ENCODE assay signal across 11 cellular contexts in the genomic region with DNA sequence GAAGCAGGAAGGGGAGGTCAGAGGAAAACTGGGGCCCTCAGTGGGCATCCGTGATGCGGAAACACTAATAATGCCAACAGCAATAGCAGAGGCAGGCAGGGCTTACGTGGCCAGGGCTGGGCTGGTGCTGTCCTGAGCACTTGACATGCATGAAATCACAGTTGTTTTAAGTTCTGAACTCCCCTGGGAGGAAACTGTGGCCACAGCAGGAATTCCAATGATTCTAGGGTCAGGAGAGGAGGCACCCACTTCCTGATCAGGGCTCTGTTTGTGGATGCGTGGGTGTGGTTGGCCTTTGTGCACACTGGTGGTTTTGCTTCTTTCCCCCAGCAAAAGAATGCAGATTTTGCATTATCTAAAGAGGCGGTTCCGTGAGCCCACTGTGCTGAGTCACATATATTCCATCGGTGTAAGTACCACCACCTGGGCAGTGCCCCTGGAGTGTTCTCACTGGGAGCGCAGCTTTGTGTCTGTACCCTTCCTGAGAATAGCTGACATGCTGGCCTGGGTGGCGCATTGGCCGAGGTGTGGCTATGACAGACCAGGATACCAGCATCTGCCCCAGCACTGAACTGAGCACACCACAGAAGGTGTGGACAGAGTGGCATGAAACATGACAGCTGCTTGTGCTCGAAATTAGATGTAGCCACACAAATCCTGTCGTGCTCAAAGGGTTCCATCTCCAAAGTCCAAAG.
A peak's percentile ranks its signal among the peaks of the same experiment; 100 is the strongest.
DNase-seq lines count a peak whose midpoint lies in the region; ATAC-seq, FAIRE-seq and TF ChIP-seq lines count a peak whose summit lies in the region.
"Had no signal": no experiment of that assay in that cellular context is flagged by ENCODE, and none has a peak within 500 bp of the region (broad histone marks: within the 10 kb centered on the region; RNA-seq: fewer than 3 reads in every experiment).

No MANE protein-coding gene starts in this region.

- TF ChIP-seq CTCF in left ventricle myocardium inferior (IDR thresholded peaks at IDR 0.05; ENCODE audit: borderline replicate concordance) = no peak

- DNase-seq in GM23248 = peak; percentile 90
- DNase-seq in T1000 (lab: John Stamatoyannopoulos, UW) = peak; percentile 70
- DNase-seq in left ventricle myocardium inferior = no peak
- peak; percentile 62 for DNase-seq in small intestine
- no peak for DNase-seq in NCI-H1694 (lab: John Stamatoyannopoulos, UW)
- DNase-seq in activated T-cell treated with anti-CD3 and anti-CD28 coated beads for 4 hours = no peak
- no peak for DNase-seq in Kasumi-1 (lab: John Stamatoyannopoulos, UW)
- DNase-seq: activated naive CD8-positive, alpha-beta T cell treated with anti-CD3 and anti-CD28 coated beads, Interleukin-2, amount 10 ng/mL, durations not matched to agents 7 days and 5 days; stimulated activated naive CD4-positive, alpha-beta T cell had no signal

- H2AFZ ChIP-seq in GM23248 = no peak overlapping the region

- intact Hi-C loops in left ventricle myocardium inferior (cut with micrococcal nuclease) = loop anchor here (10.0 kb wide), 1 partner anchor 80 kb away; no protein-coding TSS in a partner anchor

- no peaks in the 10 kb centered on the region for H3K9me2 ChIP-seq in GM23248 (ENCODE audit: insufficient read depth)

- H3K36me3 ChIP-seq in GM23248 (ENCODE audit: low read depth) = no peaks in the 10 kb centered on the region
- no peaks in the 10 kb centered on the region for H3K36me3 ChIP-seq in left ventricle myocardium inferior
- no peaks in the 10 kb centered on the region for H3K36me3 ChIP-seq in small intestine (ENCODE audit: control insufficient read depth in 2 of 2, insufficient read depth in 2 of 2, low read length in 2 of 2)

- H3K4me3 ChIP-seq in GM23248 (0 out of 2 replicates have a peak overlapping the region, but pooled peaks have one; percentile 3), left ventricle myocardium inferior (no peak overlapping the region), small intestine (ENCODE audit: low read depth in 1 of 2, low read length in 2 of 2) (no peak overlapping the region)
- H3K4me3 ChIP-seq: GM12878 had no signal

- H3K9ac ChIP-seq in GM23248 = no peak overlapping the region

- no peak for ATAC-seq in GM21529 (IDR thresholded peaks at IDR 0.05; ENCODE audit: unreplicated experiment)
- ATAC-seq: GM12878 had no signal

- 40 to 44% methylated on average over 12 of the region's 12 CpGs for WGBS in GM23248 (ENCODE audit: low coverage in 1 of 2, low lambda C conversion rate in 2 of 2, missing lambda C conversion rate in 2 of 2), 2 experiments
- WGBS in small intestine, 3 donors = 54 to 60% (median 58%) methylated on average over 12 of the region's 12 CpGs

- H4K20me1 ChIP-seq in GM23248 (ENCODE audit: insufficient read depth) = no peaks in the 10 kb centered on the region

- H3F3A ChIP-seq in GM23248 (ENCODE audit: insufficient read depth) = no peaks in the 10 kb centered on the region

- H3K27me3 ChIP-seq in GM23248 (replicated peaks; ENCODE audit: insufficient read depth) (peaks cover 17% of the 10 kb centered on the region), left ventricle myocardium inferior (ENCODE audit: low read depth) (no peaks in the 10 kb centered on the region), small intestine (ENCODE audit: control insufficient read depth in 2 of 2, insufficient read depth in 2 of 2, low read length in 2 of 2) (no peaks in the 10 kb centered on the region)

- no peak for FAIRE-seq in small intestine (lab: Jason Lieb, UNC)
- FAIRE-seq: GM12878 had no signal

- no peaks in the 10 kb centered on the region for H3K79me2 ChIP-seq in GM23248 (ENCODE audit: insufficient read depth)

- H3K4me2 ChIP-seq in GM23248 (ENCODE audit: unreplicated experiment) = peak overlapping the region; percentile 69

- no peaks in the 10 kb centered on the region for H3K9me3 ChIP-seq in GM23248 (ENCODE audit: low read depth)
- peaks cover 11% of the 10 kb centered on the region for H3K9me3 ChIP-seq in left ventricle myocardium inferior (replicated peaks)
- H3K9me3 ChIP-seq in small intestine (ENCODE audit: control insufficient read depth, low read depth) = no peaks in the 10 kb centered on the region

- H3K27ac ChIP-seq in GM23248 = no peak overlapping the region
- peak overlapping the region; percentile 84 for H3K27ac ChIP-seq in left ventricle myocardium inferior (replicated peaks)
- H3K27ac ChIP-seq in small intestine (ENCODE audit: low read depth in 1 of 2, low read length in 1 of 2) = peak overlapping the region; percentile 84 to 87

- H3K4me1 ChIP-seq in GM23248 (ENCODE audit: insufficient read depth) = peaks cover 22% of the 10 kb centered on the region
- H3K4me1 ChIP-seq in left ventricle myocardium inferior = peaks cover 45% of the 10 kb centered on the region
- peaks cover 10 to 24% of the 10 kb centered on the region in 2 donors for H3K4me1 ChIP-seq in small intestine (ENCODE audit: control insufficient read depth in 2 of 2, insufficient read depth in 1 of 2, low read depth in 1 of 2, low read length in 1 of 2)

- in situ Hi-C loops in GM23248 (cut with MboI) = no loop called here

Comparison
In these comparisons a context has a peak if more than half of its experiments do, and no peak if none do; other contexts are left out.
1. DNase-seq: peak in GM23248 (single experiment), T1000 (single experiment) and small intestine (single experiment); none in left ventricle myocardium inferior (single experiment), NCI-H1694 (single experiment), activated T-cell treated with anti-CD3 and anti-CD28 coated beads for 4 hours (single experiment) and Kasumi-1 (0 of 2).